ENCODE assay signal across 14 cellular contexts in genomic region chr11:68329993-68330699, GRCh38. TPM values are rescaled to one million over a fixed set of nuclear protein-coding genes. Genes with fewer than 3 reads are reported as not detected.
DNase-seq lines count a peak whose midpoint lies in the region; ATAC-seq, FAIRE-seq and TF ChIP-seq lines count a peak whose summit lies in the region.
"Had no signal": no experiment of that assay in that cellular context is flagged by ENCODE, and none has a peak within 500 bp of the region (broad histone marks: within the 10 kb centered on the region; RNA-seq: fewer than 3 reads in every experiment).

No MANE protein-coding gene starts in this region.

- H3K36me3 Mint-ChIP-seq in brain = peaks cover 8% of the 10 kb centered on the region
- H3K36me3 Mint-ChIP-seq: naive B cell had no signal

- peaks cover 2% of the 10 kb centered on the region for H3K27me3 Mint-ChIP-seq in brain

- H3K36me3 ChIP-seq in HUES64 (ENCODE audit: insufficient read depth, low read length) (no peaks in the 10 kb centered on the region), small intestine (ENCODE audit: control insufficient read depth in 2 of 2, insufficient read depth in 2 of 2, low read length in 2 of 2) (no peaks in the 10 kb centered on the region)
- H3K36me3 ChIP-seq: WERI-Rb-1 had no signal

- intact Hi-C loops in posterior vena cava (cut with DNase I) = no loop called here

- no peak for FAIRE-seq in small intestine (lab: Jason Lieb, UNC)
- FAIRE-seq: GM18507 had no signal

- peaks cover 0 to 3% (median 0%) of the 10 kb centered on the region in 5 experiments for H3K9me3 Mint-ChIP-seq in brain
- H3K9me3 Mint-ChIP-seq: dendritic cell treated with granulocyte-macrophage colony-stimulating factor and Interleukin-4, amounts not matched to agents 40 ng/mL and 50 ng/mL, for 4 days; naive B cell had no signal

- H3K9me3 ChIP-seq in HUES64 (ENCODE audit: insufficient read depth, low read depth, low read length) (no peaks in the 10 kb centered on the region), small intestine (ENCODE audit: control insufficient read depth, low read depth) (no peaks in the 10 kb centered on the region)
- H3K9me3 ChIP-seq: testis had no signal

- DNase-seq in left kidney (ENCODE audit: low read depth, low spot score) = peak; percentile 76
- no peak for DNase-seq in small intestine
- DNase-seq in NCI-H226 = no peak
- DNase-seq in posterior vena cava (ENCODE audit: low spot score) = no peak
- no peak for DNase-seq in SIG-M5 treated with dmso at 0.1 percent for 504 hours (lab: John Stamatoyannopoulos, UW; ENCODE audit: unreplicated experiment)
- DNase-seq: naive B cell; stimulated activated CD4-positive, alpha-beta T cell treated with anti-CD3 and anti-CD28 coated beads, Interleukin-4, amount 100 ng/mL, for 24 hours; testis; WERI-Rb-1 had no signal

- H3K27ac ChIP-seq in HUES64 (ENCODE audit: low read depth, low read length) = peak overlapping the region; percentile 24; the same call in 1 of the 2 replicates
- H3K27ac ChIP-seq in small intestine (ENCODE audit: low read depth in 1 of 2, low read length in 1 of 2) = peak overlapping the region; percentile 81 to 96
- H3K27ac ChIP-seq: testis, WERI-Rb-1 had no signal

- H3K4me1 ChIP-seq in HUES64 (ENCODE audit: insufficient read depth, low read length) (peaks cover 48% of the 10 kb centered on the region), small intestine (ENCODE audit: control insufficient read depth in 2 of 2, insufficient read depth in 1 of 2, low read depth in 1 of 2, low read length in 1 of 2) (peaks cover 23 to 32% of the 10 kb centered on the region in 2 donors)

- H3K27me3 ChIP-seq in HUES64 (ENCODE audit: insufficient read depth, low read length) (no peaks in the 10 kb centered on the region), small intestine (ENCODE audit: control insufficient read depth in 2 of 2, insufficient read depth in 2 of 2, low read length in 2 of 2) (no peaks in the 10 kb centered on the region)
- H3K27me3 ChIP-seq: testis had no signal

- H3K4me3 ChIP-seq in HUES64 (ENCODE audit: low read length) (no peak overlapping the region), small intestine (ENCODE audit: low read depth in 1 of 2, low read length in 2 of 2) (no peak overlapping the region)
- H3K4me3 ChIP-seq: testis had no signal

- ATAC-seq in HG03378 (IDR thresholded peaks at IDR 0.05; ENCODE audit: unreplicated experiment) = no peak

- peak overlapping the region; percentile 80 to 98 (median 94) for H3K27ac Mint-ChIP-seq in brain
- H3K27ac Mint-ChIP-seq: dendritic cell treated with granulocyte-macrophage colony-stimulating factor and Interleukin-4, amounts not matched to agents 40 ng/mL and 50 ng/mL, for 4 days had no signal

- peaks cover 76% of the 10 kb centered on the region for H3K4me1 Mint-ChIP-seq in brain

- no peak for TF ChIP-seq CTCF in brain (conservative IDR thresholded peaks at IDR 0.05)

- WGBS in HUES64 = 67% methylated on average over 13 of the region's 13 CpGs
- 64 to 68% (median 67%) methylated on average over 12 to 13 of the region's 13 CpGs for WGBS in small intestine, 3 donors

- H3K4me3 Mint-ChIP-seq in brain = peak overlapping the region in 3 of 5 experiments; percentile 13 to 55 (median 18)
- H3K4me3 Mint-ChIP-seq: dendritic cell treated with granulocyte-macrophage colony-stimulating factor and Interleukin-4, amounts not matched to agents 40 ng/mL and 50 ng/mL, for 4 days had no signal

- H3K9ac ChIP-seq in HUES64 (ENCODE audit: low read depth, low read length) = no peak overlapping the region

RNA-seq across cellular contexts. Expression of gene LRP5, which starts 17.8 kb away (rescaled TPM):
- 16.6 TPM for polyA plus RNA-seq in HUES64 (2013, experiment 1 of 2)
- polyA plus RNA-seq in HUES64 (2013, experiment 2 of 2) = 25.4 TPM
- 27.2 TPM for polyA plus RNA-seq in brain (ENCODE audit: insufficient read depth, low read depth, low replicate concordance)
- 10 to 100 TPM; 39.7 to 84.1 (median 72.8) TPM for polyA plus RNA-seq in small intestine
- total RNA-seq in posterior vena cava = 10 to 100 TPM; 46.2 to 48.5 TPM

RNA-seq across cellular contexts. Expression of gene C11orf24, which starts 58.4 kb away (rescaled TPM):
- polyA plus RNA-seq in HUES64 (2013, experiment 1 of 2) = 33.9 TPM
- polyA plus RNA-seq in HUES64 (2013, experiment 2 of 2) = 35.7 TPM
- 23.2 TPM for polyA plus RNA-seq in brain (ENCODE audit: insufficient read depth, low read depth, low replicate concordance)
- polyA plus RNA-seq in small intestine = 100 to 1,000 TPM in 2 of 3 donors, 10 to 100 TPM in 1; 39.4 to 168 (median 109) TPM
- 10 to 100 TPM; 67.2 to 74.9 TPM for total RNA-seq in posterior vena cava
